In the genomic region with DNA sequence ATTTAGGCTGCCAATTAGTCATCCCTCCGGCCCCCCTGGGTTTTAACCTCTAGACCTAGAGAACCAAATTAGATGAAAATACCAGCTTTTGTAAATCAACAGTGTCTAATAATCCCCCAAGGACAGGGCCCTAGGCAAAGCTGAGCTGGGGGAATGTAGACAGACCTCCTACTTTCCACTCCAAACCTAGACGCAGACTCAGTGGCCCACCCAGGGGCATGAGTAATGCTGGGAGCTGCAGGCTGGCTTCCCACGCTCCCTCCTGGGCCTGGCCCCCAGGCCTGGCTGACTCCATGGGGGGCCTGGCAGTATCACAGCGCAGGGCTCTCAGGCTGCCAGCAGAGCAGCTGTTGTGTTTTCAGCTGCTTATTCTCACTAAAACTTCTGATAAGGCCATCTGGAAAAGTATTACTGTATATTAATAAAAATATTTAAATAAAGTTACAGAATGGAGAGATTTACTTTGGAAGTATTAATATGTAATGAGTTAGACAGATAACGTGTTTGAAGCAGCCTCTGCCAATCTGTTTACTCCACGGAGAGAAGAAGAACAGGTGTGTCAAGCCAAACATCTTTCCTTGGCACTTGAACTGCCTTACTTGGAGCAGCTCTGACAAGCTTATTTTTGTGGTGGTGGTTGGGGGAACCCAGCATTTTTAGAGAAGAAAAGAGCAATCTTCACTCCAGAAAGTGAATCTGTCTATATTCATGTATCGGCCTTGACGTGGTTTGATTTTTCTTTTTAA, we compare ENCODE assay signal across 11 cellular contexts.
DNase-seq lines count a peak whose midpoint lies in the region; ATAC-seq and TF ChIP-seq lines count a peak whose summit lies in the region.
"Had no signal": no experiment of that assay in that cellular context is flagged by ENCODE, and none has a peak within 500 bp of the region (broad histone marks: within the 10 kb centered on the region; RNA-seq: fewer than 3 reads in every experiment).

No MANE protein-coding gene starts in this region.

- H3K9me3 ChIP-seq in HAP-1 (no peaks in the 10 kb centered on the region), ascending aorta (no peaks in the 10 kb centered on the region)

- peak; percentile 91 for DNase-seq in NCI-H69 (lab: John Stamatoyannopoulos, UW)
- DNase-seq in glomerular visceral epithelial cell (ENCODE audit: extremely low spot score), result peak; percentile 95
- DNase-seq in NK-92 treated with Interleukin-12 subunit alpha and Interleukin-12 subunit beta, amount 100 ng/mL, for 24 hours (lab: John Stamatoyannopoulos, UW), result no peak
- DNase-seq in HAP-1 (ENCODE audit: low spot score in 2 of 2), result no peak
- no peak for DNase-seq in ascending aorta (ENCODE audit: low spot score in 2 of 2)
- DNase-seq: activated naive CD8-positive, alpha-beta T cell treated with anti-CD3 and anti-CD28 coated beads for 36 hours; SIG-M5; stimulated activated CD4-positive, alpha-beta T cell treated with anti-CD3 and anti-CD28 coated beads, Interleukin-4, amount 100 ng/mL, for 4 hours had no signal

- in situ Hi-C loops in HAP-1 (cut with MboI; ENCODE audit: low sequenced_read_pairs), result loop anchor here (25.0 kb wide), 1 partner anchor 269 kb away; no protein-coding TSS in a partner anchor

- H3K36me3 ChIP-seq in HAP-1 (replicated peaks) (no peaks in the 10 kb centered on the region), ascending aorta (no peaks in the 10 kb centered on the region)

- H3K27me3 ChIP-seq in HAP-1 (ENCODE audit: low read depth) (no peaks in the 10 kb centered on the region), ascending aorta (no peaks in the 10 kb centered on the region)

- intact Hi-C loops in ascending aorta (cut with DNase I), result loop anchor here (1.0 kb wide), 1 partner anchor 26 kb away; no protein-coding TSS in a partner anchor

- peak; percentile 23 for ATAC-seq in GM19395 (IDR thresholded peaks at IDR 0.05; ENCODE audit: unreplicated experiment)
- ATAC-seq in GM19328 (IDR thresholded peaks at IDR 0.05; ENCODE audit: unreplicated experiment), result no peak

- H3K27ac ChIP-seq in skin epidermis (peak overlapping the region in 11 of 21 experiments; percentile 18 to 72 (median 43)), ascending aorta (no peak overlapping the region)

- H3K4me3 ChIP-seq in skin epidermis, result no peak overlapping the region
- H3K4me3 ChIP-seq in HAP-1, result no peak overlapping the region
- H3K4me3 ChIP-seq in ascending aorta, result no peak overlapping the region

- H3K4me1 ChIP-seq in HAP-1, result no peaks in the 10 kb centered on the region
- H3K4me1 ChIP-seq in ascending aorta, result peaks cover 0 to 3% of the 10 kb centered on the region in 2 donors

- TF ChIP-seq CTCF in ascending aorta (IDR thresholded peaks at IDR 0.05), result no peak

Comparison
In these comparisons a context has a peak if more than half of its experiments do, and no peak if none do; other contexts are left out.
1. DNase-seq: peak in NCI-H69 (single experiment) and glomerular visceral epithelial cell (single experiment); none in NK-92 treated with Interleukin-12 subunit alpha and Interleukin-12 subunit beta, amount 100 ng/mL, for 24 hours (single experiment), HAP-1 (0 of 2) and ascending aorta (0 of 2).
2. H3K27ac ChIP-seq: peak in skin epidermis (11 of 21); none in ascending aorta (0 of 2).